Comparison of ENCODE assay signal across 9 cellular contexts in the genomic region with DNA sequence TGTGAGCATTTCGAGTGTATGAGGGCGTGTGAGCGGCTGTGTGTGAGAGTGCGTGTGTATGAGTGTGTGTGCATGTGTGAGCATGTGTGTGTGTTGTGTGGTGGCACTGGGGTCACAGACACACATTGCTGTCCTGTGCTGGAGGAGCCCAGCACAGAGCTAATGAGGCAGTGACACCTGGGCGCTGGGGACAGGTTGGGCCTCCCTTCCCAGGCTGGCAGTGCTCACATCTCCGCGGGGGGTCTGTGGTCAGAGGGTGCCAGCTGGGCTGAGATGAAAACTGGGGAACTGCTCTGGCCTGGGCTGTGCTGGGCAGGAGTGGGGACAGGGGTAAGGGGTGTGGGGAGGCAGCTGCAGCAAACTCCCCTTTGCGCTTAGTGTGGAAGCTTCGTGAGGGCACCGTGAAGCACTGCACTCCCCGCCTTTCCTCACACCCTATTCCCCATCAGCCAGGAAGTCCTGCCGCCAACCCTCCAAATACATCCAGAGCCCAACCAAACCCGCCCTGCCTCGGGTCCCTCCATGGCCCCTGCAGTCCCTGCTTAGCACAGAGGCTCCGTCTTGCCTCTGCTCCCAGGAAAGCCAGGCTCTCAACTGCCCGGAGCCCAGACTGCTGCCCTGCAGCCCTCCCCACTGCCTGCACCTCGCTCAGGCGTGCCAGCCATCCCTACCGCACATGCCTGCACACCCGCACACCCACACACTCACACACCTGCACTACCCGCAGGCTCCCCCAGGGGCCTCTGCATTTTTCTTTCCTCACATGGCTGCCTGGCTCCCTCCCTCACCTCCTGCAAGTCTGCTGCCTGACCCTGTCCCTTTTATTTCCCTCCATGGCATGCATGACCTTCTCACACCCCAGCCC.
DNase-seq lines count a peak whose midpoint lies in the region; ATAC-seq, FAIRE-seq and TF ChIP-seq lines count a peak whose summit lies in the region.
"Had no signal": no experiment of that assay in that cellular context is flagged by ENCODE, and none has a peak within 500 bp of the region (broad histone marks: within the 10 kb centered on the region; RNA-seq: fewer than 3 reads in every experiment).

No MANE protein-coding gene starts in this region.

- TF ChIP-seq POLR2A in H1 (IDR thresholded peaks at IDR 0.05; ENCODE audit: control extremely low read depth in 1 of 2, low read depth in 2 of 2, low read length in 2 of 2), result no peak

- TF ChIP-seq EP300 in H1 (IDR thresholded peaks at IDR 0.05; ENCODE audit: borderline replicate concordance in 1 of 2, low read depth in 2 of 2, low read length in 2 of 2), result no peak

- H3K9me3 Mint-ChIP-seq in activated CD4-positive, alpha-beta T cell treated with anti-CD3 and anti-CD28 coated beads for 36 hours (ENCODE audit: low read depth), result no peaks in the 10 kb centered on the region
- no peaks in the 10 kb centered on the region for H3K9me3 Mint-ChIP-seq in progenitor cell of endocrine pancreas (ENCODE audit: low read depth)

- H3K4me3 Mint-ChIP-seq in activated CD4-positive, alpha-beta T cell treated with anti-CD3 and anti-CD28 coated beads for 36 hours, result no peak overlapping the region
- H3K4me3 Mint-ChIP-seq in progenitor cell of endocrine pancreas (ENCODE audit: low read depth), result no peak overlapping the region

- no peak overlapping the region for H3K27ac Mint-ChIP-seq in activated CD4-positive, alpha-beta T cell treated with anti-CD3 and anti-CD28 coated beads for 36 hours
- no peak overlapping the region for H3K27ac Mint-ChIP-seq in progenitor cell of endocrine pancreas

- H4K20me1 ChIP-seq in H1 (replicated peaks in 1 of 2; ENCODE audit: control insufficient read depth in 1 of 2, insufficient read depth in 2 of 2, low read length in 2 of 2), result peaks cover 0 to 4% of the 10 kb centered on the region in 2 experiments

- peaks cover 0 to 3% (median 0%) of the 10 kb centered on the region in 4 experiments; a peak in 1 of 7 replicates for H3K27me3 ChIP-seq in H1 (replicated peaks in 1 of 4; ENCODE audit: control insufficient read depth in 3 of 4, extremely low read depth in 1 of 4, insufficient read depth in 3 of 4, low read length in 3 of 4)

- WGBS in H1 (ENCODE audit: extremely low coverage in 1 of 2, insufficient coverage in 1 of 2, insufficient read length in 1 of 2, insufficient replicate concordance in 2 of 2, low coverage in 1 of 2, low lambda C conversion rate in 2 of 2, missing lambda C conversion rate in 1 of 2), 2 experiments, result 82 to 100% methylated on average over 3 to 21 of the region's 21 CpGs

- H3K4me2 ChIP-seq in H1 (ENCODE audit: insufficient read depth in 1 of 2, low read depth in 2 of 2, low read length in 2 of 2), result no peak overlapping the region

- H3K27me3 Mint-ChIP-seq in activated CD4-positive, alpha-beta T cell treated with anti-CD3 and anti-CD28 coated beads for 36 hours, result peaks cover 20% of the 10 kb centered on the region
- H3K27me3 Mint-ChIP-seq in progenitor cell of endocrine pancreas, result peaks cover 58% of the 10 kb centered on the region

- peaks cover 3% of the 10 kb centered on the region; the same call in 1 of the 2 replicates for H3K23me2 ChIP-seq in H1 (ENCODE audit: low read depth, low read length)

- H3K4me1 ChIP-seq in H1 (replicated peaks in 1 of 4; ENCODE audit: control insufficient read depth in 3 of 4, insufficient read depth in 4 of 4, low read length in 3 of 4) (0 out of 7 replicates have a peak, but pooled peaks cover 0 to 2% (median 0%) of the 10 kb centered on the region in 4 experiments), kidney (ENCODE audit: control insufficient read depth in 1 of 2, insufficient read depth in 1 of 2, low read depth in 1 of 2, low read length in 2 of 2) (no peaks in the 10 kb centered on the region)

- no peak overlapping the region for H3K56ac ChIP-seq in H1 (replicated peaks; ENCODE audit: insufficient read length, low read depth, low read length)

- ATAC-seq in activated CD4-positive, alpha-beta T cell treated with anti-CD3 and anti-CD28 coated beads for 36 hours, result peak; percentile 46

- H3K14ac ChIP-seq in H1 (ENCODE audit: insufficient read length), result no peak overlapping the region

- CTCF ChIA-PET in activated CD4-positive, alpha-beta T cell treated with anti-CD3 and anti-CD28 coated beads for 36 hours (lab: Charles Lee), result interaction anchor here (0.7 kb wide), 1 partner anchor 26 kb away, joined by 4 read pairs; no protein-coding TSS in a partner anchor
- CTCF ChIA-PET in H1 (lab: Charles Lee; ENCODE audit: partially characterized antibody), result interaction anchor here (0.6 to 9.8 kb wide), 28 partner anchors 8 to 214 kb away, joined by 3 to 160 read pairs (median 4); no protein-coding TSS in a partner anchor

- intact Hi-C loops in activated CD4-positive, alpha-beta T cell treated with anti-CD3 and anti-CD28 coated beads for 36 hours (cut with DNase I, micrococcal nuclease), result loop anchor here (5.0 kb wide), 2 partner anchors 137 to 622 kb away; no protein-coding TSS in a partner anchor
- intact Hi-C loops in kidney (cut with DNase I), result loop anchor here (10.0 kb wide), 1 partner anchor 250 kb away; no protein-coding TSS in a partner anchor

- no peak overlapping the region for H3K4me3 ChIP-seq in Jurkat, Clone E6-1 (ENCODE audit: low read length)
- H3K4me3 ChIP-seq in H1 (ENCODE audit: extremely low read depth in 1 of 4, insufficient read depth in 2 of 4, low read depth in 3 of 4, low read length in 4 of 4) (no peak overlapping the region), kidney (ENCODE audit: low read length in 2 of 2) (no peak overlapping the region)

- H2BK12ac ChIP-seq in H1 (ENCODE audit: low read depth, low read length), result peak overlapping the region; percentile 50; the same call in 1 of the 2 replicates

- H3K36me3 ChIP-seq in H1 (ENCODE audit: control insufficient read depth in 2 of 4, insufficient read depth in 4 of 4, low read length in 3 of 4) (no peaks in the 10 kb centered on the region), kidney (ENCODE audit: control insufficient read depth in 1 of 2, insufficient read depth in 2 of 2, low read length in 2 of 2) (no peaks in the 10 kb centered on the region)

- FAIRE-seq in H1 (lab: Jason Lieb, UNC) (no peak), kidney (lab: Jason Lieb, UNC) (no peak)

- DNase-seq in activated CD4-positive, alpha-beta T cell treated with anti-CD3 and anti-CD28 coated beads for 36 hours, result peak; percentile 46
- DNase-seq in activated CD4-positive, alpha-beta T cell treated with anti-CD3 and anti-CD28 coated beads, Interleukin-2, amount 50 U/mL, for 1 hour, result no peak
- peak; percentile 28 for DNase-seq in Jurkat, Clone E6-1 (ENCODE audit: low read depth, low spot score)
- DNase-seq in H1 (ENCODE audit: low read depth in 1 of 2, low spot score in 2 of 2) (peak in 1 of 2 experiments; percentile 68), progenitor cell of endocrine pancreas (ENCODE audit: low spot score, unreplicated experiment) (no peak), kidney (no peak), NCI-H345 treated with DMSO at 0.1 percent for 48 hours (lab: John Stamatoyannopoulos, UW; ENCODE audit: unreplicated experiment) (no peak), C1 segment of cervical spinal cord (lab: John Stamatoyannopoulos, UW) (no peak)
- DNase-seq: stimulated activated naive CD4-positive, alpha-beta T cell had no signal

- H4K5ac ChIP-seq in H1 (ENCODE audit: insufficient read length, low read depth, low read length), result no peak overlapping the region

- H3K4me1 Mint-ChIP-seq in activated CD4-positive, alpha-beta T cell treated with anti-CD3 and anti-CD28 coated beads for 36 hours, result no peaks in the 10 kb centered on the region
- peaks cover 3% of the 10 kb centered on the region for H3K4me1 Mint-ChIP-seq in progenitor cell of endocrine pancreas (ENCODE audit: low read depth)

- H3K23ac ChIP-seq in H1 (ENCODE audit: insufficient read length), result no peak overlapping the region

- peak overlapping the region; percentile 35 for H4K91ac ChIP-seq in H1 (replicated peaks; ENCODE audit: insufficient read length, low read length)

- H3K9ac ChIP-seq in H1 (replicated peaks in 1 of 4; ENCODE audit: extremely low read depth in 1 of 4, low read depth in 3 of 4, low read length in 3 of 4) (no peak overlapping the region), kidney (ENCODE audit: low read length in 2 of 2) (no peak overlapping the region)

- H3K18ac ChIP-seq in H1 (ENCODE audit: extremely low read depth, low read length), result 0 out of 2 replicates have a peak overlapping the region, but pooled peaks have one; percentile 7

- H2BK5ac ChIP-seq in H1 (ENCODE audit: low read depth, low read length), result no peak overlapping the region

- peak overlapping the region; percentile 47; the same call in 1 of the 2 replicates for H2AK5ac ChIP-seq in H1 (ENCODE audit: low read depth, low read length)

- no peak overlapping the region for H4K8ac ChIP-seq in H1 (ENCODE audit: extremely low read depth, insufficient read depth, low read length)

- H3K79me1 ChIP-seq in H1 (ENCODE audit: low read depth, low read length), result no peaks in the 10 kb centered on the region

- H2AFZ ChIP-seq in H1 (ENCODE audit: low read length), result no peak overlapping the region

- peak overlapping the region; percentile 99 for H2BK15ac ChIP-seq in H1 (ENCODE audit: low read length)

- TF ChIP-seq RAD21 in H1 (IDR thresholded peaks at IDR 0.05 in 1 of 2, conservative IDR thresholded peaks at IDR 0.05 in 1 of 2; ENCODE audit: low read depth in 2 of 2, low read length in 2 of 2), result peak; percentile 43 to 62; a peak in 3 of 4 replicates

- H3K27ac ChIP-seq in H1 (ENCODE audit: low read depth, low read length) (no peak overlapping the region), kidney (ENCODE audit: low read depth in 2 of 2, low read length in 2 of 2) (no peak overlapping the region)

- no peaks in the 10 kb centered on the region for H3K79me2 ChIP-seq in H1 (ENCODE audit: control insufficient read depth in 1 of 2, insufficient read depth in 2 of 2, low read length in 2 of 2)

- peak overlapping the region; percentile 21; the same call in 1 of the 2 replicates for H2BK20ac ChIP-seq in H1 (ENCODE audit: low read length)

- POLR2A ChIA-PET in activated CD4-positive, alpha-beta T cell treated with anti-CD3 and anti-CD28 coated beads for 36 hours (lab: Charles Lee), result interaction anchor here (1.2 kb wide), 1 partner anchor 10 kb away, joined by 3 read pairs; no protein-coding TSS in a partner anchor
- POLR2A ChIA-PET in H1 (lab: Charles Lee; ENCODE audit: partially characterized antibody), result no interaction called here

- TF ChIP-seq CTCF in H1 (IDR thresholded peaks at IDR 0.05; ENCODE audit: control extremely low read depth in 1 of 3, insufficient read depth in 1 of 3, low read depth in 1 of 3, low read length in 3 of 3), result peak; percentile 62 to 63 (median 63)
- TF ChIP-seq CTCF in progenitor cell of endocrine pancreas (IDR thresholded peaks at IDR 0.05; ENCODE audit: unreplicated experiment), result peak; percentile 47
- TF ChIP-seq CTCF in kidney (IDR thresholded peaks at IDR 0.05; ENCODE audit: borderline replicate concordance, extremely low read depth, insufficient read depth), result no peak

- H3K4ac ChIP-seq in H1 (replicated peaks; ENCODE audit: insufficient read length, low read depth, low read length), result no peak overlapping the region

- no peaks in the 10 kb centered on the region for H3K36me3 Mint-ChIP-seq in activated CD4-positive, alpha-beta T cell treated with anti-CD3 and anti-CD28 coated beads for 36 hours (ENCODE audit: low read depth)
- H3K36me3 Mint-ChIP-seq in progenitor cell of endocrine pancreas (ENCODE audit: insufficient read depth), result no peaks in the 10 kb centered on the region

- H2BK120ac ChIP-seq in H1 (replicated peaks; ENCODE audit: low read depth, low read length), result no peak overlapping the region

- H3K9me3 ChIP-seq in H1 (ENCODE audit: insufficient read depth in 2 of 2, low read depth in 1 of 2, low read length in 1 of 2), result no peaks in the 10 kb centered on the region
- H3K9me3 ChIP-seq in kidney (ENCODE audit: control insufficient read depth in 1 of 2, low read length in 2 of 2), result no peaks in the 10 kb centered on the region

Comparison
In these comparisons a context has a peak if more than half of its experiments do, and no peak if none do; other contexts are left out.
1. DNase-seq: peak in activated CD4-positive, alpha-beta T cell treated with anti-CD3 and anti-CD28 coated beads for 36 hours (single experiment) and Jurkat, Clone E6-1 (single experiment); none in activated CD4-positive, alpha-beta T cell treated with anti-CD3 and anti-CD28 coated beads, Interleukin-2, amount 50 U/mL, for 1 hour (single experiment), progenitor cell of endocrine pancreas (single experiment), kidney (single experiment), NCI-H345 treated with DMSO at 0.1 percent for 48 hours (single experiment) and C1 segment of cervical spinal cord (0 of 14).